ENCODE assay signal across 15 cellular contexts in the genomic region with DNA sequence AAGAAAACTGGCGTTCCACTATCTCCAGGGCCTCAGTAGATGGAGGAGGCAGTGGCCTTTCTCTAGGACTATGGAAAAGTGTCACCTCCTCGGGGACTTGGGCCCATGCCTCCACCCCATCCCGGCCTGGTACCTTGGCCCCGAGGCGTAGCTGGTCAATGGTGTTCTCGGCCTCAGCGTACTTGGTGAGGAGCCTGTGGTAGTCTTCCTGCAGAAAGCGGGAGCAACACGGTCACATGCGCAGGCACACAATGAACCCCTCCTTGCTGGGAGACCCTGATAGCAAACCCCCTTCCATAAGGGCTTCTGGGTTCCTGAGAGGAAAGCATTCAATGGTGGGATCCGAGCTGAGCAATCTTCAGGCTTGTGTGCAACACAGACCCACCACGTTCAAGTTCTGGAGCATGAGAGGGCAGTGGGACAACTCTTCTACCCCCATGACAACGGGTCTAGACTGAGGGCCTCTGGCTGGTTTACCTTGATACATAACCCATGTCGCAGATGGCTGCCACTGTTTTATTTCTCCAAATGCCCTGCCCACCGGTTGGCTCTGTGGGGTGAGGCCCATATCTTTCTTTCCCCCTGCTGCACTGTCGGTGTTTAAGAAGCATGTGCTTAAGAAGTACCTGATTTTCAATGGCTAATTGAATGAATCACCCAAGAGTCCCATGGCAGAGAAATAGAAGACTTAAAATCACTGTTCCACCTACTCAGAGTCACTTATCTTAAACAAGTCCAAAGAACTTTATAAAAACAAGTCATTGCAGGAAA. TPM values are rescaled to one million over a fixed set of nuclear protein-coding genes. Genes with fewer than 3 reads are reported as not detected.
DNase-seq lines count a peak whose midpoint lies in the region; ATAC-seq, FAIRE-seq and TF ChIP-seq lines count a peak whose summit lies in the region.
"Had no signal": no experiment of that assay in that cellular context is flagged by ENCODE, and none has a peak within 500 bp of the region (broad histone marks: within the 10 kb centered on the region; RNA-seq: fewer than 3 reads in every experiment).

No MANE protein-coding gene starts in this region.

- peak overlapping the region; percentile 72 for H3K27ac Mint-ChIP-seq in T-helper 2 cell treated with Interferon-gamma antibody and Interleukin-4, amounts not matched to agents 5 μg/mL and 100 μg/mL, for 36 hours
- H3K27ac Mint-ChIP-seq: type B pancreatic cell had no signal

- DNase-seq in activated effector memory CD4-positive, alpha-beta T cell treated with anti-CD3 and anti-CD28 coated beads, Interleukin-2, amount 50 U/mL, for 16 hours: peak; percentile 63
- no peak for DNase-seq in activated effector memory CD4-positive, alpha-beta T cell treated with Interleukin-2 at 50 U/mL for 16 hours
- no peak for DNase-seq in T-helper 2 cell treated with Interferon-gamma antibody and Interleukin-4, amounts not matched to agents 5 μg/mL and 100 μg/mL, for 36 hours (ENCODE audit: low spot score)
- peak; percentile 61 for DNase-seq in kidney
- no peak for DNase-seq in uterus
- DNase-seq in hypothalamus (lab: John Stamatoyannopoulos, UW): no peak
- DNase-seq in AG20443 (ENCODE audit: low spot score): no peak
- DNase-seq: GOT3, NCI-H2107, SW 1271 had no signal

- H3K4me3 ChIP-seq in kidney (ENCODE audit: low read length in 2 of 2) (no peak overlapping the region), uterus (no peak overlapping the region)
- H3K4me3 ChIP-seq: coronary artery, lung had no signal

- peaks cover 84% of the 10 kb centered on the region for H3K36me3 Mint-ChIP-seq in T-helper 2 cell treated with Interferon-gamma antibody and Interleukin-4, amounts not matched to agents 5 μg/mL and 100 μg/mL, for 36 hours (ENCODE audit: low read depth)

- no peaks in the 10 kb centered on the region for H3K9me3 Mint-ChIP-seq in T-helper 2 cell treated with Interferon-gamma antibody and Interleukin-4, amounts not matched to agents 5 μg/mL and 100 μg/mL, for 36 hours
- H3K9me3 Mint-ChIP-seq: type B pancreatic cell had no signal

- H3K4me1 ChIP-seq in kidney (ENCODE audit: control insufficient read depth in 1 of 2, insufficient read depth in 1 of 2, low read depth in 1 of 2, low read length in 2 of 2) (peaks cover 0 to 8% of the 10 kb centered on the region in 2 donors), uterus (peaks cover 5 to 27% of the 10 kb centered on the region in 2 donors)

- H3K4me1 Mint-ChIP-seq in T-helper 2 cell treated with Interferon-gamma antibody and Interleukin-4, amounts not matched to agents 5 μg/mL and 100 μg/mL, for 36 hours (ENCODE audit: low read depth): peaks cover 74% of the 10 kb centered on the region

- no peaks in the 10 kb centered on the region for H3K27me3 ChIP-seq in uterus

- H3K36me3 ChIP-seq in kidney (ENCODE audit: control insufficient read depth in 1 of 2, insufficient read depth in 2 of 2, low read length in 2 of 2): peaks cover 4 to 7% of the 10 kb centered on the region in 2 donors
- H3K36me3 ChIP-seq in uterus: no peaks in the 10 kb centered on the region

- intact Hi-C loops in kidney (cut with DNase I): no loop called here
- intact Hi-C loops in uterus (cut with DNase I; ENCODE audit: low total_unique reads): no loop called here

- no peak for TF ChIP-seq POLR2A in uterus (IDR thresholded peaks at IDR 0.05)

- H3K4me3 Mint-ChIP-seq in T-helper 2 cell treated with Interferon-gamma antibody and Interleukin-4, amounts not matched to agents 5 μg/mL and 100 μg/mL, for 36 hours: peak overlapping the region; percentile 22
- H3K4me3 Mint-ChIP-seq: type B pancreatic cell had no signal

- H3K27ac ChIP-seq in kidney (ENCODE audit: low read depth in 2 of 2, low read length in 2 of 2): no peak overlapping the region
- H3K27ac ChIP-seq in uterus: peak overlapping the region; percentile 79 to 80

- H3K9ac ChIP-seq in kidney (ENCODE audit: low read length in 2 of 2): no peak overlapping the region

- no peak for FAIRE-seq in kidney (lab: Jason Lieb, UNC)

- no peaks in the 10 kb centered on the region for H3K27me3 Mint-ChIP-seq in T-helper 2 cell treated with Interferon-gamma antibody and Interleukin-4, amounts not matched to agents 5 μg/mL and 100 μg/mL, for 36 hours (ENCODE audit: low read depth)
- H3K27me3 Mint-ChIP-seq: type B pancreatic cell had no signal

- ATAC-seq in HG02571 (IDR thresholded peaks at IDR 0.05; ENCODE audit: unreplicated experiment): no peak

- H3K9me3 ChIP-seq in kidney (ENCODE audit: control insufficient read depth in 1 of 2, low read length in 2 of 2) (no peaks in the 10 kb centered on the region), uterus (no peaks in the 10 kb centered on the region)

- no peak for TF ChIP-seq CTCF in kidney (IDR thresholded peaks at IDR 0.05; ENCODE audit: borderline replicate concordance, extremely low read depth, insufficient read depth)
- no peak for TF ChIP-seq CTCF in uterus (IDR thresholded peaks at IDR 0.05)

RNA-seq across cellular contexts. Expression of a gene that starts 13.6 kb away (rescaled TPM):
- total RNA-seq in kidney (52.1 TPM), uterus (100 to 1,000 TPM in 1 of 4 donors, 10 to 100 TPM in 3; 24.1 to 123 (median 34.3) TPM)
- 6.1 TPM for polyA plus RNA-seq in kidney (ENCODE audit: insufficient read depth, low read depth, low replicate concordance)

RNA-seq across cellular contexts. Expression of a gene that starts 44.5 kb away (rescaled TPM):
- not detected for total RNA-seq in kidney
- polyA plus RNA-seq in kidney (ENCODE audit: insufficient read depth, low read depth, low replicate concordance): not detected
- total RNA-seq in uterus: 1 to 10 TPM in 1 of 4 donors, not detected in 3; 1.2 TPM
- polyA plus RNA-seq: AG04450 had no signal

RNA-seq across cellular contexts. Expression of a gene that starts 51.2 kb away (rescaled TPM):
- not detected for total RNA-seq in kidney
- 0.73 TPM for polyA plus RNA-seq in kidney (ENCODE audit: insufficient read depth, low read depth, low replicate concordance)
- total RNA-seq in uterus: 1 to 10 TPM in 2 of 4 donors, not detected in 2; 1.9 to 2.4 TPM

Comparison
In these comparisons a context has a peak if more than half of its experiments do, and no peak if none do; other contexts are left out.
1. DNase-seq: peak in activated effector memory CD4-positive, alpha-beta T cell treated with anti-CD3 and anti-CD28 coated beads, Interleukin-2, amount 50 U/mL, for 16 hours (single experiment) and kidney (single experiment); none in activated effector memory CD4-positive, alpha-beta T cell treated with Interleukin-2 at 50 U/mL for 16 hours (single experiment), T-helper 2 cell treated with Interferon-gamma antibody and Interleukin-4, amounts not matched to agents 5 μg/mL and 100 μg/mL, for 36 hours (single experiment), uterus (0 of 2), hypothalamus (0 of 51) and AG20443 (single experiment).
2. H3K27ac ChIP-seq: peak in uterus (2 of 2); none in kidney (0 of 2).